Comparison of ENCODE assay signal across 1 cellular context in the genomic region with DNA sequence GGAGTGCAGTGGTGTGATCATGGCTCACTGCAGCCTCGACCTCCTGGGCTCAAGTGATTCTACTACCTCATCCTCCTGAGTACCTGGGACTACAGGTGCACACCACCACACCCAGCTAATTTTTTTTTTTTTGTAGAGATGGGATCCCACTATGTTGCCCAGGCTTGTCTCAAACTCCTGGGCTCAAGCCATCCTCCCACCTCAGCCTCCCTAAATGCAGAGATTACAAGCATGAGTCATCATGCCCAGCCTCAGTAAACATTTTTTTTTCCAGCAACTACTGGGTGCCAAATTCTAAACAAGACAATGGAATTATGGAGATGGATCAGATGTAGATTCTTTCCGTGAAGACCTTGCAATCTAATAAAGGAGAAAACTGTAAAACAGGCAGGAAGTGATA.
TF ChIP-seq lines count a peak whose summit lies in the region.

No MANE protein-coding gene starts in this region.

TF ChIP-seq in HepG2, 621 proteins besides CTCF, POLR2A, EP300 and RAD21:
- TF ChIP-seq SOX5 (CRISPR knock-in tag; IDR thresholded peaks at IDR 0.05; ENCODE audit: borderline replicate concordance): peak; percentile 28; the same call in 1 of the 2 replicates
- peak; percentile 87 for TF ChIP-seq FOSL2 (CRISPR knock-in tag; IDR thresholded peaks at IDR 0.05)
- TF ChIP-seq, protein P1, sequence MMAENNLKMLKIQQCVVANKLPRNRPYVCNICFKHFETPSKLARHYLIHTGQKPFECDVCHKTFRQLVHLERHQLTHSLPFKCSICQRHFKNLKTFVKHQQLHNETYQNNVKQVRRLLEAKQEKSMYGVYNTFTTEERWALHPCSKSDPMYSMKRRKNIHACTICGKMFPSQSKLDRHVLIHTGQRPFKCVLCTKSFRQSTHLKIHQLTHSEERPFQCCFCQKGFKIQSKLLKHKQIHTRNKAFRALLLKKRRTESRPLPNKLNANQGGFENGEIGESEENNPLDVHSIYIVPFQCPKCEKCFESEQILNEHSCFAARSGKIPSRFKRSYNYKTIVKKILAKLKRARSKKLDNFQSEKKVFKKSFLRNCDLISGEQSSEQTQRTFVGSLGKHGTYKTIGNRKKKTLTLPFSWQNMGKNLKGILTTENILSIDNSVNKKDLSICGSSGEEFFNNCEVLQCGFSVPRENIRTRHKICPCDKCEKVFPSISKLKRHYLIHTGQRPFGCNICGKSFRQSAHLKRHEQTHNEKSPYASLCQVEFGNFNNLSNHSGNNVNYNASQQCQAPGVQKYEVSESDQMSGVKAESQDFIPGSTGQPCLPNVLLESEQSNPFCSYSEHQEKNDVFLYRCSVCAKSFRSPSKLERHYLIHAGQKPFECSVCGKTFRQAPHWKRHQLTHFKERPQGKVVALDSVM (CRISPR knock-in tag; IDR thresholded peaks at IDR 0.05): peak; percentile 77
- peak; percentile 87 for TF ChIP-seq ZNF121 (CRISPR knock-in tag; IDR thresholded peaks at IDR 0.05)
